In genomic region chr1:2556277-2557145, GRCh38 we compare ENCODE assay signal across 8 cellular contexts. TPM values are rescaled to one million over a fixed set of nuclear protein-coding genes. Genes with fewer than 3 reads are reported as not detected.
DNase-seq lines count a peak whose midpoint lies in the region; ATAC-seq, FAIRE-seq and TF ChIP-seq lines count a peak whose summit lies in the region.

Gene TNFRSF14 (plus strand): TSS chr1:2556371. CDS start chr1:2556665, 294 bp downstream.

- TSS peak; percentile 82 for BruUV-seq in GM12878 (replicated peaks; lab: Mats Ljungman, UMichigan)

- H3K9me3 ChIP-seq in T-helper 17 cell (ENCODE audit: control insufficient read depth, low read length, poor library complexity, severe bottlenecking), result no peaks in the 10 kb centered on the region
- H3K9me3 ChIP-seq in GM12878 (replicated peaks; ENCODE audit: control insufficient read depth, insufficient read depth, low read length), result no peaks in the 10 kb centered on the region

- RAD21 ChIA-PET in GM12878 (lab: Charles Lee; ENCODE audit: unreplicated experiment), result interaction anchor here (0.7 to 3.3 kb wide), 10 partner anchors 8 to 361 kb away, joined by 3 to 41 read pairs (median 8); partner anchors contain the start of genes FAAP20 and PANK4

- SMC1A ChIA-PET in GM12878 (lab: Charles Lee; ENCODE audit: uncharacterized antibody, unreplicated experiment), result interaction anchor here (0.9 to 4.7 kb wide), 4 partner anchors 9 to 28 kb away, joined by 3 to 39 read pairs (median 18); partner anchors contain the start of gene PRXL2B

- in situ Hi-C loops in GM12878 (cut with MboI), result no loop called here

- peak within 1 kb of the TSS; percentile 87 for H3K4me3 ChIP-seq in GM12878

- H3K27ac ChIP-seq in GM12878 (ENCODE audit: control insufficient read depth, insufficient read depth), result peak within 1 kb of the TSS; percentile 99

- peak within 1 kb of the TSS; percentile 98 for H3K27ac Mint-ChIP-seq in T-helper 17 cell

- WGBS in GM12878 (ENCODE audit: insufficient coverage, insufficient replicate concordance, low lambda C conversion rate, missing lambda C conversion rate), result under 1% methylated on average over 33 of the region's 34 CpGs

- CTCF ChIA-PET in GM12878 (lab: Yijun Ruan, JAX), result interaction anchor here (0.8 to 5.1 kb wide), 11 partner anchors 9 to 230 kb away, joined by 3 to 54 read pairs (median 6); partner anchors contain the start of genes PEX10 and PRXL2B

- FAIRE-seq in GM12878 (lab: Jason Lieb, UNC), result peak; percentile 90

- no peaks in the 10 kb centered on the region for H3K27me3 ChIP-seq in GM12878 (replicated peaks in 1 of 2; ENCODE audit: control insufficient read depth in 2 of 2, insufficient read depth in 2 of 2, low read length in 1 of 2)

- ATAC-seq in HG03196 (IDR thresholded peaks at IDR 0.05; ENCODE audit: unreplicated experiment), result peak; percentile 24
- ATAC-seq in T-helper 17 cell, result peak; percentile 79
- ATAC-seq in GM12878, result peak; percentile 73
- ATAC-seq in HG03565 (IDR thresholded peaks at IDR 0.05; ENCODE audit: unreplicated experiment), result no peak

- peak in 2 of 3 experiments; percentile 12 to 13; a peak in 2 of 6 replicates for TF ChIP-seq CTCF in GM12878 (IDR thresholded peaks at IDR 0.05 in 2 of 3, conservative IDR thresholded peaks at IDR 0.05 in 1 of 3; ENCODE audit: control insufficient read depth in 2 of 3, extremely low read depth in 1 of 3, insufficient read depth in 1 of 3, low read depth in 3 of 3, low read length in 3 of 3)

- no peak for TF ChIP-seq RAD21 in GM12878 (IDR thresholded peaks at IDR 0.05; ENCODE audit: insufficient read depth, low read depth, low read length)

- no peaks in the 10 kb centered on the region for H3K27me3 Mint-ChIP-seq in T-helper 17 cell

- POLR2A ChIA-PET in GM12878 (lab: Charles Lee), result interaction anchor here (0.6 to 5.5 kb wide), 5 partner anchors 8 to 28 kb away, joined by 4 to 61 read pairs (median 23); partner anchors contain the start of gene PRXL2B

- peaks cover 0 to 2% of the 10 kb centered on the region in 2 experiments; a peak in 2 of 4 replicates for H3K36me3 ChIP-seq in GM12878 (ENCODE audit: control insufficient read depth in 2 of 2, insufficient read depth in 2 of 2, low read length in 1 of 2)

- H3K9ac ChIP-seq in GM12878 (ENCODE audit: control insufficient read depth, insufficient read depth, low read length), result peak within 1 kb of the TSS; percentile 98

- H2AFZ ChIP-seq in GM12878 (ENCODE audit: control insufficient read depth, low read depth, low read length), result peak within 1 kb of the TSS; percentile 48

- no peaks in the 10 kb centered on the region for H4K20me1 ChIP-seq in GM12878 (ENCODE audit: control insufficient read depth, insufficient read depth)

- H3K36me3 Mint-ChIP-seq in T-helper 17 cell (ENCODE audit: low read depth), result peaks cover 8% of the 10 kb centered on the region

- peak within 1 kb of the TSS; percentile 97 for H3K4me2 ChIP-seq in GM12878 (ENCODE audit: control insufficient read depth, insufficient read depth)

- DNase-seq in NCI-H345 (lab: John Stamatoyannopoulos, UW), result peak; percentile 38
- no peak for DNase-seq in NCI-H345 treated with DMSO at 0.1 percent for 48 hours (lab: John Stamatoyannopoulos, UW; ENCODE audit: unreplicated experiment)
- peak; percentile 49 to 60 (median 60) for DNase-seq in T-helper 17 cell
- DNase-seq in GM12878 (ENCODE audit: low read depth, low spot score), result no peak
- peak; percentile 50 for DNase-seq in kidney glomerular epithelial cell (lab: John Stamatoyannopoulos, UW)
- DNase-seq in stimulated activated CD4-positive, alpha-beta T cell treated with anti-CD3 and anti-CD28 coated beads, Interleukin-4, amount 100 ng/mL, for 48 hours (ENCODE audit: low read depth in 2 of 2), result peak; percentile 53 to 58

- intact Hi-C loops in GM12878 (cut with micrococcal nuclease; ENCODE audit: unreplicated experiment), result loop anchor here (1.0 to 5.0 kb wide), 2 partner anchors 22 to 866 kb away; no protein-coding TSS in a partner anchor

- TF ChIP-seq EP300 in GM12878 (IDR thresholded peaks at IDR 0.05; ENCODE audit: borderline replicate concordance in 1 of 2, control insufficient read depth in 1 of 2, low read depth in 2 of 2, low read length in 2 of 2), result no peak; a peak in 1 of 4 replicates

- H3K4me1 Mint-ChIP-seq in T-helper 17 cell, result peaks cover 32% of the 10 kb centered on the region

- TF ChIP-seq POLR2A in GM12878 (IDR thresholded peaks at IDR 0.05; ENCODE audit: low read depth, low read length), result peak; percentile 78

- peaks cover 25% of the 10 kb centered on the region for H3K4me1 ChIP-seq in GM12878 (ENCODE audit: control insufficient read depth, insufficient read depth, low read length)

- peaks cover 38% of the 10 kb centered on the region for H3K79me2 ChIP-seq in GM12878 (ENCODE audit: control insufficient read depth, insufficient read depth, low read length)

- peak within 1 kb of the TSS; percentile 99 for H3K4me3 Mint-ChIP-seq in T-helper 17 cell

TF ChIP-seq in GM12878, 131 proteins besides CTCF, POLR2A, EP300 and RAD21 (continues in another document):
- TF ChIP-seq, protein P1, sequence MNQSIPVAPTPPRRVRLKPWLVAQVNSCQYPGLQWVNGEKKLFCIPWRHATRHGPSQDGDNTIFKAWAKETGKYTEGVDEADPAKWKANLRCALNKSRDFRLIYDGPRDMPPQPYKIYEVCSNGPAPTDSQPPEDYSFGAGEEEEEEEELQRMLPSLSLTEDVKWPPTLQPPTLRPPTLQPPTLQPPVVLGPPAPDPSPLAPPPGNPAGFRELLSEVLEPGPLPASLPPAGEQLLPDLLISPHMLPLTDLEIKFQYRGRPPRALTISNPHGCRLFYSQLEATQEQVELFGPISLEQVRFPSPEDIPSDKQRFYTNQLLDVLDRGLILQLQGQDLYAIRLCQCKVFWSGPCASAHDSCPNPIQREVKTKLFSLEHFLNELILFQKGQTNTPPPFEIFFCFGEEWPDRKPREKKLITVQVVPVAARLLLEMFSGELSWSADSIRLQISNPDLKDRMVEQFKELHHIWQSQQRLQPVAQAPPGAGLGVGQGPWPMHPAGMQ (IDR thresholded peaks at IDR 0.05; ENCODE audit: borderline replicate concordance), result no peak
- no peak for TF ChIP-seq CREM (IDR thresholded peaks at IDR 0.05; ENCODE audit: low read depth)
- no peak; the same call in 1 of the 2 replicates for TF ChIP-seq NKRF (conservative IDR thresholded peaks at IDR 0.05)
- no peak for TF ChIP-seq ZBED1 (IDR thresholded peaks at IDR 0.05; ENCODE audit: borderline replicate concordance)
- no peak; the same call in 1 of the 2 replicates for TF ChIP-seq RELB (IDR thresholded peaks at IDR 0.05; ENCODE audit: low read depth)
- TF ChIP-seq RBBP5 (conservative IDR thresholded peaks at IDR 0.05), result no peak
- TF ChIP-seq HDGF (IDR thresholded peaks at IDR 0.05), result no peak; the same call in 1 of the 2 replicates
- TF ChIP-seq NR2C2 (IDR thresholded peaks at IDR 0.05; ENCODE audit: borderline replicate concordance, control insufficient read depth, insufficient read length, low read depth), result no peak
- no peak for TF ChIP-seq ZNF24 (IDR thresholded peaks at IDR 0.05)
- no peak for TF ChIP-seq CHD4 (IDR thresholded peaks at IDR 0.05)
- TF ChIP-seq RFX5 (IDR thresholded peaks at IDR 0.05; ENCODE audit: low read depth, low read length), result peak; percentile 48; the same call in 1 of the 2 replicates
- TF ChIP-seq RB1 (IDR thresholded peaks at IDR 0.05; ENCODE audit: borderline replicate concordance), result no peak

RNA-seq across cellular contexts. Expression of gene TNFRSF14, which starts in this region (rescaled TPM):
- total RNA-seq in T-helper 17 cell (100 to 1,000 TPM; 179 to 212 TPM), GM12878 (2014; rRNA removed) (53.6 and 61.1 TPM in 2 replicates), GM12878 (2014; rRNA removed; fragmentation: Illumina TruSeq; extraction: Trizol) (20.0 and 23.0 TPM in 2 replicates), GM12878 (2021) (76.2 and 79.1 TPM in 2 replicates)
- total RNA-seq in GM12878 (2013; cell fraction: nucleolus; rRNA removed), result 315 and 380 TPM in 2 replicates
- 42.6 TPM for polyA plus RNA-seq in GM12878 (2011; ENCODE audit: low read depth)
- polyA plus RNA-seq in GM12878 (2011; rRNA removed) (30.5 and 69.6 TPM in 2 replicates), GM12878 (2014; fragmentation: Illumina TruSeq; extraction: Trizol) (4.8 and 19.2 TPM in 2 replicates), GM12878 (2014; fragmentation: Nextera tagmentation; extraction: Ambion mirVana) (1 to 10 TPM in 1 of 2 experiments, under 1 TPM in 1; 0.43 to 2.9 TPM), GM12878 (2014; rRNA removed) (113 and 114 TPM in 2 replicates), GM12878 (2016; fragmentation: Nextera tagmentation; extraction: Ambion mirVana) (10 to 100 TPM; 36.2 to 46.7 TPM)
- 85.6 and 116 TPM in 2 replicates for polyA plus RNA-seq in GM12878 (2011; cell fraction: cytosol; rRNA removed)
- 998 and 1,152 TPM in 2 replicates for polyA plus RNA-seq in GM12878 (2011; cell fraction: nucleus; rRNA removed)
- 120 and 163 TPM in 2 replicates for polyA plus RNA-seq in GM12878 (2012)
- polyA minus RNA-seq in GM12878 (2011; rRNA and poly(A)+ RNA removed), result 22.7 and 47.3 TPM in 2 replicates
- 17.1 and 28.0 TPM in 2 replicates for polyA minus RNA-seq in GM12878 (2011; cell fraction: cytosol; rRNA and poly(A)+ RNA removed)
- polyA minus RNA-seq in GM12878 (2011; cell fraction: nucleus; rRNA and poly(A)+ RNA removed), result 91.9 and 124 TPM in 2 replicates

Comparison
In these comparisons a context has a peak if more than half of its experiments do, and no peak if none do; other contexts are left out.
1. DNase-seq: peak in NCI-H345 (single experiment), T-helper 17 cell (3 of 3), kidney glomerular epithelial cell (single experiment) and stimulated activated CD4-positive, alpha-beta T cell treated with anti-CD3 and anti-CD28 coated beads, Interleukin-4, amount 100 ng/mL, for 48 hours (2 of 2); none in NCI-H345 treated with DMSO at 0.1 percent for 48 hours (single experiment) and GM12878 (single experiment).